In genomic region chr21:46418265-46418946, GRCh38 we compare ENCODE assay signal across 23 cellular contexts.
"Had no signal": no experiment of that assay in that cellular context is flagged by ENCODE, and none has a peak within 500 bp of the region (broad histone marks: within the 10 kb centered on the region; RNA-seq: fewer than 3 reads in every experiment).

No MANE protein-coding gene starts in this region.

- H3K9me3 ChIP-seq: body of pancreas, prostate gland, right atrium auricular region, tibial artery had no signal

- H3K27me3 ChIP-seq: body of pancreas, cardiac muscle cell, foreskin keratinocyte, neural progenitor cell, right atrium auricular region, tibial artery had no signal

- H2AFZ ChIP-seq: neural progenitor cell had no signal

- H3K9me3 Mint-ChIP-seq: activated CD4-positive, alpha-beta memory T cell treated with anti-CD3 and anti-CD28 coated beads, Interleukin-2, amount 10 ng/mL, durations not matched to agents 7 days and 5 days; activated CD4-positive, alpha-beta T cell treated with anti-CD3 and anti-CD28 coated beads, Interleukin-2, amount 10 ng/mL, durations not matched to agents 24 days and 14 days; activated naive CD4-positive, alpha-beta T cell treated with anti-CD3 and anti-CD28 coated beads, Interleukin-2, amount 50 U/mL, for 24 hours; activated T-helper 1 cell treated with anti-CD3 and anti-CD28 coated beads, Interleukin-12 subunit alpha, Interleukin-12 subunit beta, Interleukin-2, Interleukin-4 antibody, amounts not matched to agents 30 ng/mL and 10 ng/mL and 1 ng/mL, durations not matched to agents 14 hours and 24 hours and 36 hours; dendritic cell treated with granulocyte-macrophage colony-stimulating factor and Interleukin-4, amounts not matched to agents 40 ng/mL and 50 ng/mL, for 4 days; mesothelial cell of epicardium; naive thymus-derived CD8-positive, alpha-beta T cell; neural progenitor cell; stimulated activated naive CD8-positive, alpha-beta T cell treated with anti-CD3 and anti-CD28 coated beads, Interleukin-15, Interleukin-2, amounts not matched to agents 100 ng/mL and 50 ng/mL, for 24 hours had no signal

- H3K4me3 Mint-ChIP-seq: activated CD4-positive, alpha-beta memory T cell treated with anti-CD3 and anti-CD28 coated beads, Interleukin-2, amount 10 ng/mL, durations not matched to agents 7 days and 5 days; activated CD4-positive, alpha-beta T cell treated with anti-CD3 and anti-CD28 coated beads, Interleukin-2, amount 10 ng/mL, durations not matched to agents 24 days and 14 days; activated CD8-positive, alpha-beta memory T cell treated with anti-CD3 and anti-CD28 coated beads, Interleukin-2, amount 10 ng/mL, durations not matched to agents 7 days and 5 days; activated naive CD4-positive, alpha-beta T cell treated with anti-CD3 and anti-CD28 coated beads, Interleukin-2, amount 50 U/mL, for 24 hours; activated T-helper 1 cell treated with anti-CD3 and anti-CD28 coated beads, Interleukin-12 subunit alpha, Interleukin-12 subunit beta, Interleukin-2, Interleukin-4 antibody, amounts not matched to agents 30 ng/mL and 10 ng/mL and 1 ng/mL, durations not matched to agents 14 hours and 24 hours and 36 hours; dendritic cell treated with granulocyte-macrophage colony-stimulating factor and Interleukin-4, amounts not matched to agents 40 ng/mL and 50 ng/mL, for 4 days; mesothelial cell of epicardium; naive thymus-derived CD8-positive, alpha-beta T cell; neural progenitor cell; stimulated activated naive CD8-positive, alpha-beta T cell treated with anti-CD3 and anti-CD28 coated beads, Interleukin-15, Interleukin-2, amounts not matched to agents 100 ng/mL and 50 ng/mL, for 24 hours had no signal

- ATAC-seq: activated CD4-positive, CD25-positive, alpha-beta regulatory T cell treated with anti-CD3 and anti-CD28 coated beads, Interleukin-2, amount 50 U/mL, for 24 hours; activated CD8-positive, alpha-beta memory T cell treated with anti-CD3 and anti-CD28 coated beads, Interleukin-2, amount 10 ng/mL, durations not matched to agents 7 days and 5 days; body of pancreas; foreskin keratinocyte; left lobe of liver; naive thymus-derived CD8-positive, alpha-beta T cell had no signal

- H3K27me3 Mint-ChIP-seq: activated CD4-positive, alpha-beta memory T cell treated with anti-CD3 and anti-CD28 coated beads, Interleukin-2, amount 10 ng/mL, durations not matched to agents 7 days and 5 days; activated CD4-positive, alpha-beta T cell treated with anti-CD3 and anti-CD28 coated beads, Interleukin-2, amount 10 ng/mL, durations not matched to agents 24 days and 14 days; activated CD8-positive, alpha-beta memory T cell treated with anti-CD3 and anti-CD28 coated beads, Interleukin-2, amount 10 ng/mL, durations not matched to agents 7 days and 5 days; activated naive CD4-positive, alpha-beta T cell treated with anti-CD3 and anti-CD28 coated beads, Interleukin-2, amount 50 U/mL, for 24 hours; dendritic cell treated with granulocyte-macrophage colony-stimulating factor and Interleukin-4, amounts not matched to agents 40 ng/mL and 50 ng/mL, for 4 days; naive thymus-derived CD8-positive, alpha-beta T cell; stimulated activated naive CD8-positive, alpha-beta T cell treated with anti-CD3 and anti-CD28 coated beads, Interleukin-15, Interleukin-2, amounts not matched to agents 100 ng/mL and 50 ng/mL, for 24 hours had no signal

- H3K4me2 ChIP-seq: neural progenitor cell had no signal

- H3K4me3 ChIP-seq: body of pancreas, cardiac muscle cell, neural progenitor cell, prostate gland, right atrium auricular region, tibial artery had no signal

- H3K27ac ChIP-seq: body of pancreas, cardiac muscle cell, foreskin keratinocyte, neural progenitor cell, prostate gland, right atrium auricular region, tibial artery had no signal

- DNase-seq: activated CD4-positive, alpha-beta memory T cell treated with anti-CD3 and anti-CD28 coated beads, Interleukin-2, amount 10 ng/mL, durations not matched to agents 7 days and 5 days; activated CD4-positive, alpha-beta T cell treated with anti-CD3 and anti-CD28 coated beads, Interleukin-2, amount 10 ng/mL, durations not matched to agents 24 days and 14 days; activated CD8-positive, alpha-beta memory T cell treated with anti-CD3 and anti-CD28 coated beads, Interleukin-2, amount 10 ng/mL, durations not matched to agents 7 days and 5 days; activated gamma-delta T cell treated with Interleukin-2 at 50 U/mL for 16 hours; anterior cingulate cortex; body of pancreas; effector CD4-positive, alpha-beta T cell; foreskin keratinocyte; mammary epithelial cell; stimulated activated CD4-positive, alpha-beta T cell treated with anti-CD3 and anti-CD28 coated beads, Interleukin-4, amount 100 ng/mL, for 24 hours; tibial artery had no signal

- H3K4me1 Mint-ChIP-seq: activated CD4-positive, alpha-beta T cell treated with anti-CD3 and anti-CD28 coated beads, Interleukin-2, amount 10 ng/mL, durations not matched to agents 24 days and 14 days; mesothelial cell of epicardium had no signal

- H3K27ac Mint-ChIP-seq: activated CD4-positive, alpha-beta memory T cell treated with anti-CD3 and anti-CD28 coated beads, Interleukin-2, amount 10 ng/mL, durations not matched to agents 7 days and 5 days; activated CD4-positive, alpha-beta T cell treated with anti-CD3 and anti-CD28 coated beads, Interleukin-2, amount 10 ng/mL, durations not matched to agents 24 days and 14 days; activated CD8-positive, alpha-beta memory T cell treated with anti-CD3 and anti-CD28 coated beads, Interleukin-2, amount 10 ng/mL, durations not matched to agents 7 days and 5 days; activated naive CD4-positive, alpha-beta T cell treated with anti-CD3 and anti-CD28 coated beads, Interleukin-2, amount 50 U/mL, for 24 hours; activated T-helper 1 cell treated with anti-CD3 and anti-CD28 coated beads, Interleukin-12 subunit alpha, Interleukin-12 subunit beta, Interleukin-2, Interleukin-4 antibody, amounts not matched to agents 30 ng/mL and 10 ng/mL and 1 ng/mL, durations not matched to agents 14 hours and 24 hours and 36 hours; mesothelial cell of epicardium had no signal

- H3K4me1 ChIP-seq: body of pancreas, prostate gland, right atrium auricular region, tibial artery had no signal

- H3K9ac ChIP-seq: neural progenitor cell had no signal

- H3K36me3 ChIP-seq: neural progenitor cell, prostate gland had no signal
